Comparison of ENCODE assay signal across 8 cellular contexts in the genomic region with DNA sequence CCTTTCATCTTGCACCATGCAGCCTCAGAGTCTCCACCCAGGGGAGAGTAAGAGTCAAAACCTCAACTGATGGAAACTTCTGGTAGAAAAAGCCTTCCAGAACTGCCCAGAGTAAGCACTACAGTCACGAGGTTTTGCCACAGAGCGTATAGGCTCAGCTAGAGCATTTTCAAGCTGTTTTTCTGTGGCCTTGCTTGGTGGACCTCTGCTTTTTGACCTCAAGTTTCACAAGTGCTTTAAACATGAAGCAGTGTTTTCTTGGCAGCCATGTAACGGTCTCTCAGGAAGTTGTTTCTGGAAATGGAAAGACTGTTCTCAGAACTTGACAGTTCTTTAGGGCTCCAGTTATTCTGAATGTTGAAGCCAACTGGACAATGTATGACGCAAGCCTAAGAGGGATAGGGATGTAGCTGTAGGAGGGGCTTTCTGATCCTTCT.
DNase-seq lines count a peak whose midpoint lies in the region; ATAC-seq and TF ChIP-seq lines count a peak whose summit lies in the region.

No MANE protein-coding gene starts in this region.

- no peak for TF ChIP-seq CTCF in coronary artery (IDR thresholded peaks at IDR 0.05)

- ATAC-seq in GM19328 (IDR thresholded peaks at IDR 0.05; ENCODE audit: unreplicated experiment) = peak; percentile 69
- ATAC-seq in HG03196 (IDR thresholded peaks at IDR 0.05; ENCODE audit: unreplicated experiment) = peak; percentile 76

- no peak overlapping the region for H3K4me3 ChIP-seq in coronary artery

- peak overlapping the region; percentile 41 to 66 for H3K27ac ChIP-seq in coronary artery

- DNase-seq in coronary artery (ENCODE audit: low spot score) (no peak), smooth muscle cell of the brain vasculature (ENCODE audit: low read depth, low spot score) (peak; percentile 20), AG20443 (ENCODE audit: low spot score) (no peak), NCI-H1694 treated with DMSO at 0.1 percent for 48 hours (lab: John Stamatoyannopoulos, UW) (no peak), NCI-H2196 treated with DMSO at 0.1 percent for 48 hours (lab: John Stamatoyannopoulos, UW; ENCODE audit: unreplicated experiment) (no peak)
- no peak for DNase-seq in stimulated activated CD4-positive, alpha-beta T cell treated with anti-CD3 and anti-CD28 coated beads, Interleukin-4, amount 100 ng/mL, for 4 hours
